7 cellular contexts compared by ENCODE assay signal in genomic region chr14:96413526-96413925, GRCh38. TPM values are rescaled to one million over a fixed set of nuclear protein-coding genes. Genes with fewer than 3 reads are reported as not detected.
"Had no signal": no experiment of that assay in that cellular context is flagged by ENCODE, and none has a peak within 500 bp of the region (broad histone marks: within the 10 kb centered on the region; RNA-seq: fewer than 3 reads in every experiment).

No MANE protein-coding gene starts in this region.

- H2AFZ ChIP-seq: GM23338 had no signal

- DNase-seq: H9, HCEC 1CT, KBM-7 had no signal

- H3K27ac ChIP-seq: HL-60, KMS-11 had no signal

- ATAC-seq: GM23338 had no signal

- H3K4me2 ChIP-seq: GM23338, KMS-11 had no signal

- H3K9ac ChIP-seq: KMS-11 had no signal

- H3K4me3 ChIP-seq: GM23338 had no signal

RNA-seq across cellular contexts. Expression of gene AK7, which starts 21.6 kb away (rescaled TPM):
- total RNA-seq: HT1080 had no signal
